ENCODE assay signal across 1 cellular context in genomic region chr11:12102588-12103410, GRCh38.
TF ChIP-seq lines count a peak whose summit lies in the region.

No MANE protein-coding gene starts in this region.

TF ChIP-seq in H1, 55 proteins besides CTCF, POLR2A, EP300 and RAD21 (continued from another document):
- TF ChIP-seq ATF3 (IDR thresholded peaks at IDR 0.05; ENCODE audit: insufficient read depth, low read depth, low read length) (no peak), FOSL1 (IDR thresholded peaks at IDR 0.05; ENCODE audit: insufficient read depth, low read depth, low read length) (no peak), RXRA (IDR thresholded peaks at IDR 0.05; ENCODE audit: insufficient read depth, low read depth, low read length) (no peak), BCL11A (IDR thresholded peaks at IDR 0.05; ENCODE audit: low read depth in 2 of 2, low read length in 2 of 2) (no peak), HDAC2 (IDR thresholded peaks at IDR 0.05; ENCODE audit: borderline replicate concordance in 1 of 2, low read depth in 2 of 2, low read length in 2 of 2) (no peak), MAX (IDR thresholded peaks at IDR 0.05) (no peak), NRF1 (IDR thresholded peaks at IDR 0.05; ENCODE audit: low read depth, low read length) (no peak), HDAC6 (IDR thresholded peaks at IDR 0.05; ENCODE audit: low read depth, low read length) (no peak), TCF12 (IDR thresholded peaks at IDR 0.05; ENCODE audit: low read depth, low read length) (no peak), BACH1 (IDR thresholded peaks at IDR 0.05; ENCODE audit: low read length) (no peak), TBP (IDR thresholded peaks at IDR 0.05; ENCODE audit: low read depth, low read length) (no peak), KDM4A (IDR thresholded peaks at IDR 0.05; ENCODE audit: low read depth, low read length, severe bottlenecking) (no peak)
